Comparison of ENCODE assay signal across 1 cellular context in genomic region chr11:34647131-34647530, GRCh38.
TF ChIP-seq lines count a peak whose summit lies in the region.

No MANE protein-coding gene starts in this region.

TF ChIP-seq in GM23338, 12 proteins besides CTCF, POLR2A, EP300 and RAD21 (continued from another document):
- TF ChIP-seq, protein P1, sequence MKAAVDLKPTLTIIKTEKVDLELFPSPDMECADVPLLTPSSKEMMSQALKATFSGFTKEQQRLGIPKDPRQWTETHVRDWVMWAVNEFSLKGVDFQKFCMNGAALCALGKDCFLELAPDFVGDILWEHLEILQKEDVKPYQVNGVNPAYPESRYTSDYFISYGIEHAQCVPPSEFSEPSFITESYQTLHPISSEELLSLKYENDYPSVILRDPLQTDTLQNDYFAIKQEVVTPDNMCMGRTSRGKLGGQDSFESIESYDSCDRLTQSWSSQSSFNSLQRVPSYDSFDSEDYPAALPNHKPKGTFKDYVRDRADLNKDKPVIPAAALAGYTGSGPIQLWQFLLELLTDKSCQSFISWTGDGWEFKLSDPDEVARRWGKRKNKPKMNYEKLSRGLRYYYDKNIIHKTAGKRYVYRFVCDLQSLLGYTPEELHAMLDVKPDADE (IDR thresholded peaks at IDR 0.05) = no peak
- TF ChIP-seq EZH2 (IDR thresholded peaks at IDR 0.05; ENCODE audit: low read depth, unreplicated experiment) = no peak
- no peak for TF ChIP-seq CREB1 (CRISPR knock-in tag; IDR thresholded peaks at IDR 0.05; ENCODE audit: low read depth)
- no peak for TF ChIP-seq JUNB (IDR thresholded peaks at IDR 0.05; ENCODE audit: unreplicated experiment)
- no peak for TF ChIP-seq POLR2AphosphoS5 (IDR thresholded peaks at IDR 0.05; ENCODE audit: low read depth)
- TF ChIP-seq ZNF114 (CRISPR knock-in tag; IDR thresholded peaks at IDR 0.05) = no peak
